In the genomic region with DNA sequence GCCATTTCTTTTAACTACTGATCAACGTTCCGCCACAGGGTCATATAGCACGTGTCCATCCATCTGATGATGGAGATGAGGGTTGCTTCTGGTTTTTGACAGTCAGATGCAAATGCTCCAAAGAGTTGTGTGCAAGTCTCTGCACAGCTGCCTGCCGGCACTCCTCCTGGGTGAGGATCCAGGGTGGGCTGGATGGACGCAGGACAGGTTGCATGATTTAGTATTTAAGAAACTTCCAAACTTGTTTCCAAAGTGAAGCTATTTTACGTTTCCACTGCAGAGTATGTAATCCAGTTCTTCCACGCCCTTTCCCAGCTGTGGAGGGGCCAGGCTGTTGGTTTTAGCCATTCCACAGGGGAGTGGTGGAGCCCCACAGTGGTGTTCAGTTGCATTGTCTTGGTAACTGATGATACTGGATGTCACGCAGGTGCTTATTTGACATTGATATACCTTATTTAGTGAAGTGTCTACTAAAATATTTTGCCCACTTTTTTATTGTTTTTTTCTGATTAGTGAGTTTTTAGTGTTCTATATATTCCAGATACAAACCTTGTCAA, we compare ENCODE assay signal across 25 cellular contexts.
A peak's percentile ranks its signal among the peaks of the same experiment; 100 is the strongest.
DNase-seq lines count a peak whose midpoint lies in the region; ATAC-seq and TF ChIP-seq lines count a peak whose summit lies in the region.
"Had no signal": no experiment of that assay in that cellular context is flagged by ENCODE, and none has a peak within 500 bp of the region (broad histone marks: within the 10 kb centered on the region; RNA-seq: fewer than 3 reads in every experiment).

No MANE protein-coding gene starts in this region.

- H3K36me3 ChIP-seq in SJCRH30: no peaks in the 10 kb centered on the region
- H3K36me3 ChIP-seq: gastroesophageal sphincter had no signal

- no peaks in the 10 kb centered on the region for H3K79me1 ChIP-seq in H9 (ENCODE audit: insufficient read depth, low read depth, low read length, poor library complexity, severe bottlenecking)

- H2BK15ac ChIP-seq in H9 (ENCODE audit: low read depth, low read length): no peak overlapping the region

- H3K4me2 ChIP-seq in H9 (ENCODE audit: insufficient read depth, insufficient read length, low read length): no peak overlapping the region
- H3K4me2 ChIP-seq: PC-9 had no signal

- no peak overlapping the region for H3K23ac ChIP-seq in H9 (ENCODE audit: insufficient read length, low read depth, low read length)

- H4K8ac ChIP-seq in H9 (replicated peaks; ENCODE audit: insufficient read length, low read depth, low read length): no peak overlapping the region

- H3K27ac ChIP-seq in H9 (ENCODE audit: insufficient read length, low read depth, low read length) (no peak overlapping the region), SJCRH30 (peak overlapping the region; percentile 78)
- H3K27ac ChIP-seq: gastroesophageal sphincter, HL-60, PC-9, psoas muscle had no signal

- H3K79me2 ChIP-seq in H9 (ENCODE audit: insufficient read depth, low read length): no peaks in the 10 kb centered on the region

- no peak overlapping the region for H3K4me3 ChIP-seq in SJCRH30
- H3K4me3 ChIP-seq in epithelial cell of proximal tubule (ENCODE audit: low read depth, low read length): no peak overlapping the region
- H3K4me3 ChIP-seq: gastroesophageal sphincter, PC-9, psoas muscle had no signal

- peak; percentile 26; the same call in 1 of the 3 replicates for TF ChIP-seq CTCF in H9 (conservative IDR thresholded peaks at IDR 0.05)
- peak; percentile 20 for TF ChIP-seq CTCF in epithelial cell of proximal tubule (conservative IDR thresholded peaks at IDR 0.05; ENCODE audit: low read depth, low read length)
- peak; percentile 24 for TF ChIP-seq CTCF in osteocyte (IDR thresholded peaks at IDR 0.05)
- TF ChIP-seq CTCF in omental fat pad (IDR thresholded peaks at IDR 0.05): no peak

- ATAC-seq in omental fat pad (ENCODE audit: low FRiP score): no peak
- ATAC-seq in left colon: no peak
- ATAC-seq: activated CD4-positive, CD25-positive, alpha-beta regulatory T cell treated with anti-CD3 and anti-CD28 coated beads, Interleukin-2, amount 50 U/mL, for 24 hours; gastroesophageal sphincter; T-cell had no signal

- POLR2A ChIA-PET in HEK293T (lab: Yijun Ruan, JAX): no interaction called here

- H3K4me3 Mint-ChIP-seq in H9 (no peak overlapping the region), osteocyte (ENCODE audit: unreplicated experiment) (no peak overlapping the region)
- H3K4me3 Mint-ChIP-seq: activated CD4-positive, alpha-beta memory T cell treated with anti-CD3 and anti-CD28 coated beads for 36 hours; activated naive CD8-positive, alpha-beta T cell treated with anti-CD3 and anti-CD28 coated beads for 36 hours; CD4-positive, alpha-beta memory T cell; T-cell had no signal

- no peak overlapping the region for H3K4ac ChIP-seq in H9 (ENCODE audit: low read depth, low read length)

- H2BK5ac ChIP-seq in H9 (ENCODE audit: insufficient read length, low read length): no peak overlapping the region

- H3K27me3 ChIP-seq in H9 (ENCODE audit: insufficient read depth, low read length) (no peaks in the 10 kb centered on the region), SJCRH30 (no peaks in the 10 kb centered on the region)
- H3K27me3 ChIP-seq: gastroesophageal sphincter had no signal

- H3K4me1 Mint-ChIP-seq in H9 (peaks cover 38 to 43% of the 10 kb centered on the region in 2 experiments), osteocyte (ENCODE audit: unreplicated experiment) (peaks cover 84% of the 10 kb centered on the region)
- H3K4me1 Mint-ChIP-seq: activated naive CD8-positive, alpha-beta T cell treated with anti-CD3 and anti-CD28 coated beads for 36 hours; CD4-positive, alpha-beta memory T cell; T-cell had no signal

- H3K9me3 ChIP-seq in H9 (ENCODE audit: control insufficient read depth, low read depth, low read length): peaks cover under 1% of the 10 kb centered on the region
- peaks cover 5% of the 10 kb centered on the region; the same call in 1 of the 2 replicates for H3K9me3 ChIP-seq in SJCRH30 (replicated peaks)
- H3K9me3 ChIP-seq: gastroesophageal sphincter, psoas muscle had no signal

- DNase-seq in H9: no peak
- DNase-seq in SJCRH30: peak; percentile 55 to 65
- no peak for DNase-seq in epithelial cell of proximal tubule (ENCODE audit: low read depth)
- peak; percentile 62 for DNase-seq in osteocyte (ENCODE audit: extremely low spot score, unreplicated experiment)
- no peak for DNase-seq in HEK293T (ENCODE audit: extremely low spot score)
- no peak for DNase-seq in omental fat pad (ENCODE audit: low spot score)
- no peak for DNase-seq in left colon
- no peak for DNase-seq in NCI-H1930 (lab: John Stamatoyannopoulos, UW)
- DNase-seq: activated CD4-positive, alpha-beta memory T cell treated with anti-CD3 and anti-CD28 coated beads for 36 hours; activated effector memory CD4-positive, alpha-beta T cell treated with Interleukin-2 at 50 U/mL for 16 hours; activated naive CD8-positive, alpha-beta T cell treated with anti-CD3 and anti-CD28 coated beads for 36 hours; activated T-cell treated with anti-CD3 and anti-CD28 coated beads for 4 hours; CD4-positive, alpha-beta memory T cell; effector memory CD4-positive, alpha-beta T cell; hypothalamus; NCI-H1105; NCI-H2081 treated with DMSO at 0.1 percent for 48 hours; NCI-H446; PC-9; psoas muscle; Right ventricle myocardium superior; T-cell had no signal

- H2AK5ac ChIP-seq in H9 (ENCODE audit: insufficient read length, low read length): no peak overlapping the region

- H3T11ph ChIP-seq in H9 (ENCODE audit: low read length): no peak overlapping the region

- H3K23me2 ChIP-seq in H9 (ENCODE audit: insufficient read length, low read depth, low read length, poor library complexity, severe bottlenecking): no peaks in the 10 kb centered on the region

- H2BK120ac ChIP-seq in H9 (ENCODE audit: low read depth, low read length, poor library complexity, severe bottlenecking): no peak overlapping the region

- H2BK20ac ChIP-seq in H9 (ENCODE audit: low read depth, low read length, poor library complexity, severe bottlenecking): no peak overlapping the region

- no peak overlapping the region for H3K27ac Mint-ChIP-seq in H9
- H3K27ac Mint-ChIP-seq in osteocyte (ENCODE audit: unreplicated experiment): peak overlapping the region; percentile 98
- H3K27ac Mint-ChIP-seq: activated CD4-positive, alpha-beta memory T cell treated with anti-CD3 and anti-CD28 coated beads for 36 hours; activated naive CD8-positive, alpha-beta T cell treated with anti-CD3 and anti-CD28 coated beads for 36 hours; CD4-positive, alpha-beta memory T cell; T-cell had no signal

- CTCF ChIA-PET in HEK293T (lab: Yijun Ruan, JAX): no interaction called here

- H4K20me1 ChIP-seq in H9 (ENCODE audit: control insufficient read depth, insufficient read depth, insufficient read length): no peaks in the 10 kb centered on the region

- no peak overlapping the region for H4K5ac ChIP-seq in H9 (ENCODE audit: insufficient read length, low read depth, low read length)

- H3K56ac ChIP-seq in H9 (ENCODE audit: insufficient read length, low read depth, low read length): no peak overlapping the region

- H2BK12ac ChIP-seq in H9 (ENCODE audit: insufficient read length, low read depth, low read length): no peak overlapping the region

- H4K91ac ChIP-seq in H9 (ENCODE audit: insufficient read length, low read depth, low read length): no peak overlapping the region

- no peak overlapping the region for H3K18ac ChIP-seq in H9 (ENCODE audit: insufficient read length, low read depth, low read length)

- H3K27me3 Mint-ChIP-seq in H9 (ENCODE audit: low read depth): peaks cover 2% of the 10 kb centered on the region; the same call in 1 of the 2 replicates
- no peaks in the 10 kb centered on the region for H3K27me3 Mint-ChIP-seq in osteocyte (ENCODE audit: unreplicated experiment)

- no peak overlapping the region for H3K14ac ChIP-seq in H9 (ENCODE audit: insufficient read depth, low read length)

- no CpG with 5 or more reads among the region's 8 CpGs for WGBS in H9 (ENCODE audit: extremely low coverage, insufficient read length, low lambda C conversion rate)

- intact Hi-C loops in left colon (cut with DNase I, micrococcal nuclease): no loop called here

- H3K9me3 Mint-ChIP-seq in H9 (peaks cover 30 to 51% of the 10 kb centered on the region in 2 experiments), osteocyte (ENCODE audit: unreplicated experiment) (no peaks in the 10 kb centered on the region)

- H3K36me3 Mint-ChIP-seq in H9 (ENCODE audit: insufficient read depth in 1 of 3, low read depth in 3 of 3) (peaks cover 12 to 18% (median 14%) of the 10 kb centered on the region in 3 experiments), osteocyte (ENCODE audit: unreplicated experiment) (no peaks in the 10 kb centered on the region)
- H3K36me3 Mint-ChIP-seq: activated CD4-positive, alpha-beta memory T cell treated with anti-CD3 and anti-CD28 coated beads for 36 hours; activated naive CD8-positive, alpha-beta T cell treated with anti-CD3 and anti-CD28 coated beads for 36 hours; CD4-positive, alpha-beta memory T cell; T-cell had no signal

- no peak overlapping the region for H3K9ac ChIP-seq in H9 (ENCODE audit: extremely low read depth, insufficient read length, low read length)

- H3K4me1 ChIP-seq in H9 (ENCODE audit: insufficient read depth, low read length) (no peaks in the 10 kb centered on the region), SJCRH30 (peaks cover 45% of the 10 kb centered on the region)
- H3K4me1 ChIP-seq: gastroesophageal sphincter, psoas muscle had no signal

- no peak overlapping the region for H2AFZ ChIP-seq in H9 (ENCODE audit: low read length)
- H2AFZ ChIP-seq: PC-9 had no signal

TF ChIP-seq in HEK293T, 16 proteins besides CTCF, POLR2A, EP300 and RAD21:
- TF ChIP-seq BHLHE40 (IDR thresholded peaks at IDR 0.05; ENCODE audit: borderline replicate concordance) (no peak), FOXK2 (IDR thresholded peaks at IDR 0.05) (no peak), ARNT (IDR thresholded peaks at IDR 0.05) (no peak), LEF1 (IDR thresholded peaks at IDR 0.05; ENCODE audit: borderline replicate concordance) (no peak)

Comparison
In these comparisons a context has a peak if more than half of its experiments do, and no peak if none do; other contexts are left out.
1. DNase-seq: peak in SJCRH30 (2 of 2) and osteocyte (single experiment); none in H9 (single experiment), epithelial cell of proximal tubule (single experiment), HEK293T (single experiment), omental fat pad (single experiment), left colon (0 of 2) and NCI-H1930 (0 of 2).
2. CTCF ChIP-seq: peak in H9 (single experiment), epithelial cell of proximal tubule (single experiment) and osteocyte (single experiment); none in omental fat pad (0 of 3).